In the genomic region with DNA sequence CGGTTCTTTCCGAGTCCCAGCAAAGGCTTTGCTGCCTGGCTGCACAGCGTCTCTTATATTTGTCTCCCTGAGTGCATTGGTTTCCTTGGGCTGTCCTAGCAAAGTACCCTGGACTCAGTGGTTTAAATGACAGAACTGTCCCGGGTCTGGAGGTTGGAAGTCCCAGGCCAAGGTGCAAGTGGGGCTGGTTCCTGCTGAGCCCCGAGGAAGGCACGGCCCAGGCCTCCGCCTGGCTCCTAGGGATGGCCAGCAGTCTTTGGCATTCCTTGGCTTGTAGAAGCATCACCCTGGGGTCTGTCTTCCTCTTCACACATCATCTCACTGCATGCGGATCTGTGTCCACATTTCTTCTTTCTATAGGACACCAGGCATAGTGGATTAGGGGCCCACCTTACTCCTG, we compare ENCODE assay signal across 25 cellular contexts.
"Had no signal": no experiment of that assay in that cellular context is flagged by ENCODE, and none has a peak within 500 bp of the region (broad histone marks: within the 10 kb centered on the region; RNA-seq: fewer than 3 reads in every experiment).

No MANE protein-coding gene starts in this region.

- H3K27me3 ChIP-seq: MG63 had no signal

- H3K4me3 Mint-ChIP-seq: activated CD4-positive, alpha-beta memory T cell treated with anti-CD3 and anti-CD28 coated beads, Interleukin-2, amount 10 ng/mL, durations not matched to agents 7 days and 5 days; activated CD4-positive, alpha-beta T cell treated with anti-CD3 and anti-CD28 coated beads for 36 hours; activated naive CD4-positive, alpha-beta T cell treated with anti-CD3 and anti-CD28 coated beads for 36 hours; activated naive CD8-positive, alpha-beta T cell; activated T-helper 17 cell treated with anti-CD3 and anti-CD28 coated beads, Interleukin-2, amount 50 U/mL, for 72 hours had no signal

- H3K27me3 Mint-ChIP-seq: activated CD4-positive, alpha-beta memory T cell treated with anti-CD3 and anti-CD28 coated beads, Interleukin-2, amount 10 ng/mL, durations not matched to agents 7 days and 5 days; activated naive CD8-positive, alpha-beta T cell had no signal

- H3K27ac Mint-ChIP-seq: activated CD4-positive, alpha-beta memory T cell treated with anti-CD3 and anti-CD28 coated beads, Interleukin-2, amount 10 ng/mL, durations not matched to agents 7 days and 5 days; activated CD4-positive, alpha-beta T cell treated with anti-CD3 and anti-CD28 coated beads for 36 hours; activated naive CD4-positive, alpha-beta T cell treated with anti-CD3 and anti-CD28 coated beads for 36 hours; activated naive CD8-positive, alpha-beta T cell; activated T-helper 17 cell treated with anti-CD3 and anti-CD28 coated beads, Interleukin-2, amount 50 U/mL, for 72 hours had no signal

- H3K4me1 Mint-ChIP-seq: activated CD4-positive, alpha-beta memory T cell treated with anti-CD3 and anti-CD28 coated beads, Interleukin-2, amount 10 ng/mL, durations not matched to agents 7 days and 5 days; activated CD4-positive, alpha-beta T cell treated with anti-CD3 and anti-CD28 coated beads for 36 hours; activated T-helper 17 cell treated with anti-CD3 and anti-CD28 coated beads, Interleukin-2, amount 50 U/mL, for 72 hours had no signal

- H3K9me3 ChIP-seq: MG63, SK-N-SH had no signal

- ATAC-seq: activated CD4-positive, alpha-beta T cell treated with anti-CD3 and anti-CD28 coated beads for 36 hours; activated T-helper 17 cell treated with anti-CD3 and anti-CD28 coated beads, Interleukin-2, amount 50 U/mL, for 72 hours; Panc1; Right ventricle myocardium inferior had no signal

- DNase-seq: activated CD4-positive, alpha-beta memory T cell treated with anti-CD3 and anti-CD28 coated beads, Interleukin-2, amount 10 ng/mL, durations not matched to agents 7 days and 5 days; activated CD4-positive, alpha-beta T cell treated with anti-CD3 and anti-CD28 coated beads for 36 hours; activated CD4-positive, alpha-beta T cell treated with anti-CD3 and anti-CD28 coated beads, Interleukin-2, amount 50 U/mL, for 1 hour; activated gamma-delta T cell; activated naive CD4-positive, alpha-beta T cell treated with anti-CD3 and anti-CD28 coated beads for 36 hours; activated T-cell treated with anti-CD3 and anti-CD28 coated beads for 4 hours; activated T-cell treated with anti-CD3 and anti-CD28 coated beads, Interleukin-2, amount 50 U/mL, for 48 hours; MV-4-11; NCI-H1105; NCI-H1436 treated with DMSO at 0.1 percent for 48 hours; NCI-H187; NCI-H2081; NCI-H510A treated with DMSO at 0.1 percent for 48 hours; NCI-H69; NK-92 treated with Interleukin-12 subunit alpha and Interleukin-12 subunit beta, amount 100 ng/mL, for 24 hours; OCI-M1; RPMI8226; SK-N-SH; T-helper 1 cell; WERI-Rb-1 had no signal

- H3K4me3 ChIP-seq: MG63 had no signal

- H3K36me3 Mint-ChIP-seq: activated naive CD8-positive, alpha-beta T cell had no signal

- H3K36me3 ChIP-seq: MG63, WERI-Rb-1 had no signal

- H3K9me3 Mint-ChIP-seq: activated CD4-positive, alpha-beta memory T cell treated with anti-CD3 and anti-CD28 coated beads, Interleukin-2, amount 10 ng/mL, durations not matched to agents 7 days and 5 days; activated naive CD4-positive, alpha-beta T cell treated with anti-CD3 and anti-CD28 coated beads for 36 hours; activated T-helper 17 cell treated with anti-CD3 and anti-CD28 coated beads, Interleukin-2, amount 50 U/mL, for 72 hours had no signal

- H3K27ac ChIP-seq: WERI-Rb-1 had no signal
